16 cellular contexts compared by ENCODE assay signal in the genomic region with DNA sequence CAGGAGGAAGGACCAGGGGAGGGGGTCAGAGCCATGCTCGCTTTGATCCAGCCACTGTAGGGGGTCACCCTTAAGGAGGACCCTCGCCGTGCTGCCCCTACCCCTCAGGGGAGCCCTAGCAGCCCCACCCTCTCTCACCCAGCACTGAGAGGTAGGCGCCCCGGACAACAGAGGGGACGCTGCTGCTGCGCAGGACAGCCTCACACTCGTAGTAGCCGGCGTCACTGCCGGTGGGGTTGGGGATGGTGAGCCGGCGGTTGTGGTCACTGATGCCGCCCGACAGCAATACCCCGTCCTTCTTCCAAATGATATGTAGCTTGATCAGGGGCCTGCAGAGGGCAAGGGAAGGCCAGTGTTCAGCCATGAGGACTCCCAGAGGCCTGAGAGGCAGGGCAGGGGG.
DNase-seq lines count a peak whose midpoint lies in the region; ATAC-seq and TF ChIP-seq lines count a peak whose summit lies in the region.
"Had no signal": no experiment of that assay in that cellular context is flagged by ENCODE, and none has a peak within 500 bp of the region (broad histone marks: within the 10 kb centered on the region; RNA-seq: fewer than 3 reads in every experiment).

No MANE protein-coding gene starts in this region.

- no peaks in the 10 kb centered on the region for H3K9me3 Mint-ChIP-seq in natural killer cell treated with Interleukin-12 subunit alpha and Interleukin-12 subunit beta and Interleukin-15 and Interleukin-18, amount 100 ng/mL, for 72 hours
- H3K9me3 Mint-ChIP-seq in natural killer cell = no peaks in the 10 kb centered on the region
- no peaks in the 10 kb centered on the region for H3K9me3 Mint-ChIP-seq in stimulated activated effector memory CD8-positive, alpha-beta T cell treated with anti-CD3 and anti-CD28 coated beads, Interleukin-12 subunit alpha, Interleukin-12 subunit beta, amount 100 ng/mL, for 72 hours
- no peaks in the 10 kb centered on the region for H3K9me3 Mint-ChIP-seq in chondrocyte (ENCODE audit: low read depth)
- H3K9me3 Mint-ChIP-seq in activated naive CD4-positive, alpha-beta T cell treated with anti-CD3 and anti-CD28 coated beads, Interleukin-2, amount 50 U/mL, for 72 hours = no peaks in the 10 kb centered on the region
- H3K9me3 Mint-ChIP-seq: CD4-positive, alpha-beta memory T cell had no signal

- H3K14ac ChIP-seq in mesenchymal stem cell (ENCODE audit: low read length in 2 of 2) = no peak overlapping the region

- 98% methylated on average over 15 of the region's 16 CpGs for WGBS in mesenchymal stem cell

- no peak overlapping the region for H3K23ac ChIP-seq in mesenchymal stem cell (ENCODE audit: low read length in 2 of 2)

- H4K91ac ChIP-seq in mesenchymal stem cell (ENCODE audit: low read length) = no peak overlapping the region

- no peaks in the 10 kb centered on the region for H3K9me3 ChIP-seq in mesenchymal stem cell (ENCODE audit: control insufficient read depth, low read length)
- H3K9me3 ChIP-seq: BLaER1 had no signal

- H3K4me3 ChIP-seq in mesenchymal stem cell (ENCODE audit: insufficient read depth in 1 of 2, low read depth in 1 of 2, low read length in 2 of 2) = no peak overlapping the region
- H3K4me3 ChIP-seq: BLaER1, GM23338 had no signal

- H3K4me3 Mint-ChIP-seq in natural killer cell treated with Interleukin-12 subunit alpha and Interleukin-12 subunit beta and Interleukin-15 and Interleukin-18, amount 100 ng/mL, for 72 hours = no peak overlapping the region
- H3K4me3 Mint-ChIP-seq in natural killer cell = no peak overlapping the region
- no peak overlapping the region for H3K4me3 Mint-ChIP-seq in stimulated activated effector memory CD8-positive, alpha-beta T cell treated with anti-CD3 and anti-CD28 coated beads, Interleukin-12 subunit alpha, Interleukin-12 subunit beta, amount 100 ng/mL, for 72 hours
- no peak overlapping the region for H3K4me3 Mint-ChIP-seq in chondrocyte (ENCODE audit: unreplicated experiment)
- H3K4me3 Mint-ChIP-seq: CD14-positive monocyte; CD4-positive, alpha-beta memory T cell; GM23338; HFFc6 had no signal

- TF ChIP-seq CTCF in natural killer cell (IDR thresholded peaks at IDR 0.05) (no peak), chondrocyte (IDR thresholded peaks at IDR 0.05) (no peak)

- no peaks in the 10 kb centered on the region for H3K36me3 ChIP-seq in mesenchymal stem cell (ENCODE audit: control insufficient read depth in 1 of 2, insufficient read depth in 2 of 2, low read depth in 1 of 2, low read length in 2 of 2)

- H3K27ac ChIP-seq in mesenchymal stem cell (ENCODE audit: low read length, poor library complexity, severe bottlenecking) = no peak overlapping the region
- H3K27ac ChIP-seq: BLaER1 had no signal

- no peak overlapping the region for H2BK15ac ChIP-seq in mesenchymal stem cell (ENCODE audit: low read depth, poor library complexity, severe bottlenecking)

- no peak overlapping the region for H2AK5ac ChIP-seq in mesenchymal stem cell (ENCODE audit: low read length, severe bottlenecking)

- H3K4me2 ChIP-seq in mesenchymal stem cell (ENCODE audit: low read length, poor library complexity, severe bottlenecking) = no peak overlapping the region
- H3K4me2 ChIP-seq: BLaER1, GM23338 had no signal

- peak; percentile 26 to 31 for ATAC-seq in natural killer cell treated with Interleukin-12 subunit alpha and Interleukin-12 subunit beta and Interleukin-15 and Interleukin-18, amount 100 ng/mL, for 72 hours
- ATAC-seq in natural killer cell (no peak), HG03469 (IDR thresholded peaks at IDR 0.05; ENCODE audit: unreplicated experiment) (no peak)
- ATAC-seq in stimulated activated effector memory CD8-positive, alpha-beta T cell treated with anti-CD3 and anti-CD28 coated beads, Interleukin-12 subunit alpha, Interleukin-12 subunit beta, amount 100 ng/mL, for 72 hours = peak; percentile 8
- no peak for ATAC-seq in activated naive CD4-positive, alpha-beta T cell treated with anti-CD3 and anti-CD28 coated beads, Interleukin-2, amount 50 U/mL, for 72 hours
- ATAC-seq: GM23338, HCT116 had no signal

- H3K9ac ChIP-seq in mesenchymal stem cell (ENCODE audit: low read length) = no peak overlapping the region
- H3K9ac ChIP-seq: BLaER1 had no signal

- H3K27me3 ChIP-seq in mesenchymal stem cell (ENCODE audit: control insufficient read depth in 1 of 2, insufficient read depth in 1 of 2, low read length in 2 of 2) = peaks cover 0 to 37% of the 10 kb centered on the region in 2 experiments
- H3K27me3 ChIP-seq: BLaER1 had no signal

- H3K27ac Mint-ChIP-seq in natural killer cell treated with Interleukin-12 subunit alpha and Interleukin-12 subunit beta and Interleukin-15 and Interleukin-18, amount 100 ng/mL, for 72 hours = no peak overlapping the region
- H3K27ac Mint-ChIP-seq in natural killer cell (no peak overlapping the region), chondrocyte (ENCODE audit: unreplicated experiment) (no peak overlapping the region)
- H3K27ac Mint-ChIP-seq in stimulated activated effector memory CD8-positive, alpha-beta T cell treated with anti-CD3 and anti-CD28 coated beads, Interleukin-12 subunit alpha, Interleukin-12 subunit beta, amount 100 ng/mL, for 72 hours = no peak overlapping the region
- no peak overlapping the region for H3K27ac Mint-ChIP-seq in activated naive CD4-positive, alpha-beta T cell treated with anti-CD3 and anti-CD28 coated beads, Interleukin-2, amount 50 U/mL, for 72 hours
- H3K27ac Mint-ChIP-seq: CD14-positive monocyte, GM23338, HFFc6 had no signal

- no peaks in the 10 kb centered on the region for H3K4me1 Mint-ChIP-seq in natural killer cell treated with Interleukin-12 subunit alpha and Interleukin-12 subunit beta and Interleukin-15 and Interleukin-18, amount 100 ng/mL, for 72 hours (ENCODE audit: low read depth in 2 of 2)
- H3K4me1 Mint-ChIP-seq in natural killer cell = no peaks in the 10 kb centered on the region
- no peaks in the 10 kb centered on the region for H3K4me1 Mint-ChIP-seq in stimulated activated effector memory CD8-positive, alpha-beta T cell treated with anti-CD3 and anti-CD28 coated beads, Interleukin-12 subunit alpha, Interleukin-12 subunit beta, amount 100 ng/mL, for 72 hours
- peaks cover 14% of the 10 kb centered on the region for H3K4me1 Mint-ChIP-seq in chondrocyte (ENCODE audit: low read depth)
- H3K4me1 Mint-ChIP-seq: CD14-positive monocyte, GM23338 had no signal

- H2BK120ac ChIP-seq in mesenchymal stem cell (ENCODE audit: low read depth, low read length) = peak overlapping the region; percentile 2

- peaks cover 7% of the 10 kb centered on the region for H3K4me1 ChIP-seq in mesenchymal stem cell (ENCODE audit: control insufficient read depth, insufficient read depth, low read depth, low read length)
- H3K4me1 ChIP-seq: BLaER1 had no signal

- no peak overlapping the region for H2AFZ ChIP-seq in mesenchymal stem cell (ENCODE audit: low read depth, low read length)
- H2AFZ ChIP-seq: GM23338 had no signal

- peak overlapping the region in 1 of 2 experiments; percentile 24 for H2BK12ac ChIP-seq in mesenchymal stem cell (ENCODE audit: low read length in 2 of 2)

- no peak for DNase-seq in natural killer cell treated with Interleukin-12 subunit alpha and Interleukin-12 subunit beta and Interleukin-15 and Interleukin-18, amount 100 ng/mL, for 72 hours (ENCODE audit: low spot score)
- DNase-seq in natural killer cell = no peak
- DNase-seq in mesenchymal stem cell = no peak
- DNase-seq in stimulated activated effector memory CD8-positive, alpha-beta T cell treated with anti-CD3 and anti-CD28 coated beads, Interleukin-12 subunit alpha, Interleukin-12 subunit beta, amount 100 ng/mL, for 72 hours (ENCODE audit: low spot score in 2 of 2) = no peak
- DNase-seq in chondrocyte (ENCODE audit: low spot score) = no peak
- no peak for DNase-seq in activated naive CD4-positive, alpha-beta T cell treated with anti-CD3 and anti-CD28 coated beads, Interleukin-2, amount 50 U/mL, for 72 hours (ENCODE audit: low spot score in 2 of 2)
- DNase-seq: 8988T; CD4-positive, alpha-beta memory T cell; DMS79 treated with DMSO at 0.1 percent for 48 hours; GF-D8; HFFc6 had no signal

- no peak overlapping the region for H3K4ac ChIP-seq in mesenchymal stem cell (ENCODE audit: low read depth in 1 of 2, low read length in 2 of 2)

- peak overlapping the region; percentile 40 for H4K8ac ChIP-seq in mesenchymal stem cell (ENCODE audit: low read length)

- no peak overlapping the region for H3K18ac ChIP-seq in mesenchymal stem cell (ENCODE audit: low read depth in 1 of 2, low read length in 2 of 2)

- intact Hi-C loops in natural killer cell (cut with micrococcal nuclease) = no loop called here

- no peaks in the 10 kb centered on the region for H3K79me1 ChIP-seq in mesenchymal stem cell (replicated peaks; ENCODE audit: low read length, poor library complexity, severe bottlenecking)

- H3K27me3 Mint-ChIP-seq in natural killer cell treated with Interleukin-12 subunit alpha and Interleukin-12 subunit beta and Interleukin-15 and Interleukin-18, amount 100 ng/mL, for 72 hours = no peaks in the 10 kb centered on the region
- H3K27me3 Mint-ChIP-seq in natural killer cell (ENCODE audit: low read depth in 2 of 2) (no peaks in the 10 kb centered on the region), chondrocyte (ENCODE audit: low read depth) (no peaks in the 10 kb centered on the region)
- H3K27me3 Mint-ChIP-seq: CD4-positive, alpha-beta memory T cell had no signal

- no peaks in the 10 kb centered on the region for H3K36me3 Mint-ChIP-seq in natural killer cell treated with Interleukin-12 subunit alpha and Interleukin-12 subunit beta and Interleukin-15 and Interleukin-18, amount 100 ng/mL, for 72 hours
- H3K36me3 Mint-ChIP-seq in natural killer cell (no peaks in the 10 kb centered on the region), chondrocyte (ENCODE audit: low read depth) (peaks cover 2% of the 10 kb centered on the region)
- H3K36me3 Mint-ChIP-seq in stimulated activated effector memory CD8-positive, alpha-beta T cell treated with anti-CD3 and anti-CD28 coated beads, Interleukin-12 subunit alpha, Interleukin-12 subunit beta, amount 100 ng/mL, for 72 hours = no peaks in the 10 kb centered on the region
- no peaks in the 10 kb centered on the region for H3K36me3 Mint-ChIP-seq in activated naive CD4-positive, alpha-beta T cell treated with anti-CD3 and anti-CD28 coated beads, Interleukin-2, amount 50 U/mL, for 72 hours
- H3K36me3 Mint-ChIP-seq: CD14-positive monocyte; CD4-positive, alpha-beta memory T cell had no signal

- no peak overlapping the region for H2BK5ac ChIP-seq in mesenchymal stem cell (ENCODE audit: low read depth, low read length, poor library complexity, severe bottlenecking)

Comparison
In these comparisons a context has a peak if more than half of its experiments do, and no peak if none do; other contexts are left out.
1. ATAC-seq: peak in natural killer cell treated with Interleukin-12 subunit alpha and Interleukin-12 subunit beta and Interleukin-15 and Interleukin-18, amount 100 ng/mL, for 72 hours (2 of 2) and stimulated activated effector memory CD8-positive, alpha-beta T cell treated with anti-CD3 and anti-CD28 coated beads, Interleukin-12 subunit alpha, Interleukin-12 subunit beta, amount 100 ng/mL, for 72 hours (single experiment); none in natural killer cell (0 of 3), HG03469 (single experiment) and activated naive CD4-positive, alpha-beta T cell treated with anti-CD3 and anti-CD28 coated beads, Interleukin-2, amount 50 U/mL, for 72 hours (0 of 2).